In the genomic region with DNA sequence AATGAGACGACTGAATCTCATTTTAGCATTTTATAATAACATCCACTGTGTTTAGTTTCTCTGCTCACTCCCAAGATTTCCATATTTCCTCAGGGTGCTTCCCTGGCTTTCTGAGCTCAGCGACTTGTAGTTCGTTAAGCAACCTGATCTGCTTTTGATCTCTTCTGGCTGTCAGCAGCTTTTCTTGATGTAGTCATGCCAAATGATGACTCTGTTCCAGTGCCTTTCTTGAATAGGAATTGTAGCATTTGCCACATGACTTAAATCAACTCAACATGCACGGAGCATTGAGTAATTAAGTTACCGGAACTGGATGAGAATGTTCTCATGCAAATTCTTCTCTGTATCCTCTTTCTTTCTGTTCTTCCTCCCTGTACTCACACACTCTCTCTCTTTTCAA, we compare ENCODE assay signal across 13 cellular contexts.
DNase-seq lines count a peak whose midpoint lies in the region; ATAC-seq and TF ChIP-seq lines count a peak whose summit lies in the region.
"Had no signal": no experiment of that assay in that cellular context is flagged by ENCODE, and none has a peak within 500 bp of the region (broad histone marks: within the 10 kb centered on the region; RNA-seq: fewer than 3 reads in every experiment).

No MANE protein-coding gene starts in this region.

- no peaks in the 10 kb centered on the region for H4K20me1 ChIP-seq in fibroblast of lung (ENCODE audit: control insufficient read depth, extremely low read depth, insufficient read depth, low read length)

- H3K27ac Mint-ChIP-seq in osteocyte (ENCODE audit: unreplicated experiment): peak overlapping the region; percentile 84
- H3K27ac Mint-ChIP-seq in effector memory CD8-positive, alpha-beta T cell: no peak overlapping the region
- H3K27ac Mint-ChIP-seq: CD4-positive, alpha-beta T cell; mesothelial cell of epicardium had no signal

- TF ChIP-seq CTCF in fibroblast of lung (conservative IDR thresholded peaks at IDR 0.05 in 1 of 2, IDR thresholded peaks at IDR 0.05 in 1 of 2; ENCODE audit: low read depth in 1 of 2, low read length in 2 of 2) (no peak), osteocyte (IDR thresholded peaks at IDR 0.05) (no peak), right atrium auricular region (IDR thresholded peaks at IDR 0.05) (no peak)

- no peaks in the 10 kb centered on the region for H3K9me3 ChIP-seq in fibroblast of lung (ENCODE audit: control insufficient read depth, insufficient read depth, low read depth, low read length)
- no peaks in the 10 kb centered on the region for H3K9me3 ChIP-seq in right atrium auricular region
- H3K9me3 ChIP-seq: heart left ventricle had no signal

- peak overlapping the region; percentile 63 for H3K4me2 ChIP-seq in fibroblast of lung (ENCODE audit: extremely low read depth, insufficient read depth, low read length)

- no peak overlapping the region for H3K9ac ChIP-seq in fibroblast of lung (ENCODE audit: insufficient read depth, low read length)

- no peak for ATAC-seq in effector memory CD8-positive, alpha-beta T cell (replicated peaks)
- ATAC-seq: heart left ventricle had no signal

- H3K27me3 Mint-ChIP-seq in osteocyte (ENCODE audit: unreplicated experiment): no peaks in the 10 kb centered on the region
- no peaks in the 10 kb centered on the region for H3K27me3 Mint-ChIP-seq in effector memory CD8-positive, alpha-beta T cell
- H3K27me3 Mint-ChIP-seq: CD4-positive, alpha-beta T cell had no signal

- peaks cover 1% of the 10 kb centered on the region for H3K36me3 Mint-ChIP-seq in osteocyte (ENCODE audit: unreplicated experiment)
- H3K36me3 Mint-ChIP-seq in effector memory CD8-positive, alpha-beta T cell (ENCODE audit: insufficient read depth): no peaks in the 10 kb centered on the region
- H3K36me3 Mint-ChIP-seq: mesothelial cell of epicardium had no signal

- H3K4me1 ChIP-seq in fibroblast of lung (ENCODE audit: control insufficient read depth, extremely low read depth, insufficient read depth, low read length) (peaks cover 6% of the 10 kb centered on the region), right atrium auricular region (no peaks in the 10 kb centered on the region)
- H3K4me1 ChIP-seq: heart left ventricle had no signal

- H2AFZ ChIP-seq in fibroblast of lung (ENCODE audit: low read length): no peak overlapping the region

- H3K27ac ChIP-seq in fibroblast of lung (ENCODE audit: insufficient read depth, low read length): peak overlapping the region; percentile 39
- no peak overlapping the region for H3K27ac ChIP-seq in right atrium auricular region

- H3K27me3 ChIP-seq in fibroblast of lung (ENCODE audit: control insufficient read depth, insufficient read depth, low read length) (no peaks in the 10 kb centered on the region), right atrium auricular region (no peaks in the 10 kb centered on the region)

- DNase-seq in AG20443 (ENCODE audit: low spot score): peak; percentile 80
- DNase-seq in RKO (ENCODE audit: low spot score): peak; percentile 0
- peak; percentile 75 to 94 for DNase-seq in fibroblast of lung (ENCODE audit: low read depth in 2 of 2)
- DNase-seq in osteocyte (ENCODE audit: extremely low spot score, unreplicated experiment): no peak
- no peak for DNase-seq in activated T-cell treated with anti-CD3 and anti-CD28 coated beads, Interleukin-2, amount 50 U/mL, for 1 hour
- no peak for DNase-seq in effector memory CD8-positive, alpha-beta T cell
- no peak for DNase-seq in right atrium auricular region (ENCODE audit: low spot score)
- DNase-seq in NCI-H1694 treated with DMSO at 0.1 percent for 48 hours (lab: John Stamatoyannopoulos, UW): no peak
- DNase-seq: CD4-positive, alpha-beta T cell; heart left ventricle; NCI-H1436 treated with DMSO at 0.1 percent for 48 hours; stimulated activated CD4-positive, alpha-beta T cell treated with anti-CD3 and anti-CD28 coated beads, Interleukin-12 subunit alpha, Interleukin-12 subunit beta, amount 100 ng/mL, for 4 hours had no signal

- H3K4me3 ChIP-seq in fibroblast of lung (replicated peaks in 1 of 4; ENCODE audit: control extremely low read depth in 1 of 4, insufficient read depth in 1 of 4, low read depth in 3 of 4, low read length in 4 of 4) (no peak overlapping the region), right atrium auricular region (no peak overlapping the region)
- H3K4me3 ChIP-seq: heart left ventricle had no signal

- H3K36me3 ChIP-seq in fibroblast of lung (ENCODE audit: control insufficient read depth, insufficient read depth, low read length) (no peaks in the 10 kb centered on the region), right atrium auricular region (no peaks in the 10 kb centered on the region)
- H3K36me3 ChIP-seq: heart left ventricle had no signal

- peak overlapping the region; percentile 57 for H3K4me3 Mint-ChIP-seq in osteocyte (ENCODE audit: unreplicated experiment)
- H3K4me3 Mint-ChIP-seq in effector memory CD8-positive, alpha-beta T cell: no peak overlapping the region
- H3K4me3 Mint-ChIP-seq: CD4-positive, alpha-beta T cell; mesothelial cell of epicardium had no signal

- H3K79me2 ChIP-seq in fibroblast of lung (ENCODE audit: control insufficient read depth, insufficient read depth, low read length): no peaks in the 10 kb centered on the region

- no peaks in the 10 kb centered on the region for H3K9me3 Mint-ChIP-seq in osteocyte (ENCODE audit: unreplicated experiment)
- H3K9me3 Mint-ChIP-seq in effector memory CD8-positive, alpha-beta T cell: no peaks in the 10 kb centered on the region
- H3K9me3 Mint-ChIP-seq: CD4-positive, alpha-beta T cell; mesothelial cell of epicardium had no signal

- H3K4me1 Mint-ChIP-seq in osteocyte (ENCODE audit: unreplicated experiment): peaks cover 22% of the 10 kb centered on the region
- H3K4me1 Mint-ChIP-seq in effector memory CD8-positive, alpha-beta T cell (ENCODE audit: low read depth in 2 of 2): no peaks in the 10 kb centered on the region

Comparison
In these comparisons a context has a peak if more than half of its experiments do, and no peak if none do; other contexts are left out.
1. DNase-seq: peak in AG20443 (single experiment), RKO (single experiment) and fibroblast of lung (2 of 2); none in osteocyte (single experiment), activated T-cell treated with anti-CD3 and anti-CD28 coated beads, Interleukin-2, amount 50 U/mL, for 1 hour (single experiment), effector memory CD8-positive, alpha-beta T cell (0 of 3), right atrium auricular region (single experiment) and NCI-H1694 treated with DMSO at 0.1 percent for 48 hours (single experiment).